In genomic region chr12:57133013-57133569, GRCh38 we compare ENCODE assay signal across 11 cellular contexts. TPM values are rescaled to one million over a fixed set of nuclear protein-coding genes. Genes with fewer than 3 reads are reported as not detected.
A peak's percentile ranks its signal among the peaks of the same experiment; 100 is the strongest.
DNase-seq lines count a peak whose midpoint lies in the region; ATAC-seq and TF ChIP-seq lines count a peak whose summit lies in the region.
"Had no signal": no experiment of that assay in that cellular context is flagged by ENCODE, and none has a peak within 500 bp of the region (broad histone marks: within the 10 kb centered on the region; RNA-seq: fewer than 3 reads in every experiment).

No MANE protein-coding gene starts in this region.

- no peak overlapping the region for H3K9ac ChIP-seq in parathyroid adenoma
- H3K9ac ChIP-seq: BLaER1 had no signal

- H3K79me2 ChIP-seq in ACC112 (ENCODE audit: control insufficient read depth, insufficient read depth, low read length, unreplicated experiment), result peaks cover 88% of the 10 kb centered on the region
- no peaks in the 10 kb centered on the region for H3K79me2 ChIP-seq in parathyroid adenoma

- H3K36me3 ChIP-seq in ACC112 (ENCODE audit: insufficient read depth, low read length) (no peaks in the 10 kb centered on the region), SJSA1 (peaks cover 40% of the 10 kb centered on the region), parathyroid adenoma (ENCODE audit: control insufficient read depth, insufficient read depth, low read length) (no peaks in the 10 kb centered on the region), mucosa of descending colon (ENCODE audit: low read depth) (no peaks in the 10 kb centered on the region)
- H3K36me3 ChIP-seq: BLaER1 had no signal

- H3K4me3 ChIP-seq in ACC112 (ENCODE audit: low read depth, low read length) (peak overlapping the region; percentile 97), SJSA1 (no peak overlapping the region), fibroblast of the aortic adventitia (ENCODE audit: low read depth, low read length) (peak overlapping the region; percentile 89), parathyroid adenoma (ENCODE audit: low read depth, low read length) (no peak overlapping the region), mucosa of descending colon (no peak overlapping the region)
- H3K4me3 ChIP-seq: BLaER1 had no signal

- ATAC-seq in mucosa of descending colon, result no peak

- H3K27ac ChIP-seq in ACC112 (ENCODE audit: low read depth, low read length) (peak overlapping the region; percentile 94), SJSA1 (peak overlapping the region; percentile 72), parathyroid adenoma (peak overlapping the region; percentile 16)
- H3K27ac ChIP-seq: BLaER1 had no signal

- peaks cover 73% of the 10 kb centered on the region for H3K4me1 ChIP-seq in ACC112 (ENCODE audit: control insufficient read depth, insufficient read depth, low read length, unreplicated experiment)
- H3K4me1 ChIP-seq in SJSA1 (replicated peaks), result peaks cover 70% of the 10 kb centered on the region
- H3K4me1 ChIP-seq in parathyroid adenoma, result no peaks in the 10 kb centered on the region
- peaks cover 15% of the 10 kb centered on the region for H3K4me1 ChIP-seq in mucosa of descending colon (ENCODE audit: low read depth)

- H2AFZ ChIP-seq in ACC112 (ENCODE audit: low read length, unreplicated experiment) (no peak overlapping the region), parathyroid adenoma (no peak overlapping the region)

- DNase-seq in SJSA1 (ENCODE audit: low read depth in 1 of 2, low spot score in 2 of 2) (peak; percentile 81 to 84), fibroblast of the aortic adventitia (ENCODE audit: low read depth) (peak; percentile 87), C1 segment of cervical spinal cord (lab: John Stamatoyannopoulos, UW) (no peak), NCI-H345 treated with DMSO at 0.1 percent for 48 hours (lab: John Stamatoyannopoulos, UW; ENCODE audit: unreplicated experiment) (no peak), mucosa of descending colon (no peak)
- DNase-seq in stimulated activated CD4-positive, alpha-beta T cell treated with anti-CD3 and anti-CD28 coated beads, Interleukin-4, amount 100 ng/mL, for 4 hours, result no peak
- DNase-seq: activated CD4-positive, alpha-beta T cell treated with anti-CD3 and anti-CD28 coated beads, Interleukin-2, amount 10 ng/mL, durations not matched to agents 24 days and 14 days; stimulated activated CD4-positive, alpha-beta T cell treated with anti-CD3 and anti-CD28 coated beads, Interleukin-4, amount 100 ng/mL, for 24 hours had no signal

- TF ChIP-seq CTCF in fibroblast of the aortic adventitia (IDR thresholded peaks at IDR 0.05; ENCODE audit: insufficient read depth, low read length), result no peak
- no peak for TF ChIP-seq CTCF in parathyroid adenoma (IDR thresholded peaks at IDR 0.05)
- no peak for TF ChIP-seq CTCF in mucosa of descending colon (IDR thresholded peaks at IDR 0.05)

- no peaks in the 10 kb centered on the region for H3K9me3 ChIP-seq in SJSA1 (replicated peaks)
- no peaks in the 10 kb centered on the region for H3K9me3 ChIP-seq in parathyroid adenoma (ENCODE audit: control insufficient read depth, low read length)
- no peaks in the 10 kb centered on the region for H3K9me3 ChIP-seq in mucosa of descending colon
- H3K9me3 ChIP-seq: BLaER1 had no signal

- intact Hi-C loops in mucosa of descending colon (cut with DNase I, micrococcal nuclease), result no loop called here

- H3K27me3 ChIP-seq in ACC112 (ENCODE audit: insufficient read depth, low read length) (no peaks in the 10 kb centered on the region), SJSA1 (replicated peaks) (no peaks in the 10 kb centered on the region), parathyroid adenoma (ENCODE audit: control insufficient read depth, insufficient read depth, low read length) (no peaks in the 10 kb centered on the region)

- H3K4me2 ChIP-seq in parathyroid adenoma (ENCODE audit: low read length), result no peak overlapping the region
- H3K4me2 ChIP-seq: BLaER1 had no signal

RNA-seq across cellular contexts. Expression of gene LRP1, which starts 4.8 kb away (rescaled TPM):
- total RNA-seq in SJSA1 (2014; rRNA removed; shearing (Covaris generic)), result 21.2 and 33.3 TPM in 2 replicates
- total RNA-seq in fibroblast of the aortic adventitia (ENCODE audit: low replicate concordance) (381 and 541 TPM in 2 replicates), mucosa of descending colon (100 to 1,000 TPM; 128 to 223 (median 148) TPM)

RNA-seq across cellular contexts. Expression of gene LRP1-AS, which starts 14.3 kb away (rescaled TPM):
- total RNA-seq in SJSA1 (2014; rRNA removed; shearing (Covaris generic)), result not detected in 2 replicates
- total RNA-seq in fibroblast of the aortic adventitia (ENCODE audit: low replicate concordance) (not detected in 2 replicates), mucosa of descending colon (not detected)
- total RNA-seq: activated CD4-positive, alpha-beta T cell treated with anti-CD3 and anti-CD28 coated beads, Interleukin-2, amount 10 ng/mL, durations not matched to agents 24 days and 14 days had no signal

RNA-seq across cellular contexts. Expression of gene STAT6, which starts 21.9 kb away (rescaled TPM):
- 29.9 and 34.0 TPM in 2 replicates for total RNA-seq in SJSA1 (2014; rRNA removed; shearing (Covaris generic))
- total RNA-seq in fibroblast of the aortic adventitia (ENCODE audit: low replicate concordance), result 89.0 and 102 TPM in 2 replicates
- total RNA-seq in mucosa of descending colon, result 100 to 1,000 TPM; 219 to 286 (median 281) TPM

RNA-seq across cellular contexts. Expression of gene NAB2, which starts 44.2 kb away (rescaled TPM):
- total RNA-seq in SJSA1 (2014; rRNA removed; shearing (Covaris generic)), result 21.6 and 22.2 TPM in 2 replicates
- 41.8 and 54.2 TPM in 2 replicates for total RNA-seq in fibroblast of the aortic adventitia (ENCODE audit: low replicate concordance)
- total RNA-seq in mucosa of descending colon, result 10 to 100 TPM in 1 of 3 donors, 1 to 10 TPM in 2; 2.6 to 29.3 (median 3.9) TPM

RNA-seq across cellular contexts. Expression of gene NEMP1, which starts 54.5 kb away (rescaled TPM):
- 31.5 and 40.3 TPM in 2 replicates for total RNA-seq in SJSA1 (2014; rRNA removed; shearing (Covaris generic))
- total RNA-seq in fibroblast of the aortic adventitia (ENCODE audit: low replicate concordance) (4.7 and 25.0 TPM in 2 replicates), mucosa of descending colon (10 to 100 TPM in 2 of 3 donors, 1 to 10 TPM in 1; 6.3 to 16.9 (median 10.2) TPM)

Comparison
In these comparisons a context has a peak if more than half of its experiments do, and no peak if none do; other contexts are left out.
1. H3K27ac ChIP-seq: peak in every context shown above with its lines; median percentile 94 in ACC112; 72 in SJSA1; 16 in parathyroid adenoma.
2. H3K4me3 ChIP-seq: peak in ACC112 (single experiment) and fibroblast of the aortic adventitia (single experiment); none in SJSA1 (single experiment), parathyroid adenoma (single experiment) and mucosa of descending colon (single experiment).
3. DNase-seq: peak in SJSA1 (2 of 2) and fibroblast of the aortic adventitia (single experiment); none in C1 segment of cervical spinal cord (0 of 14), stimulated activated CD4-positive, alpha-beta T cell treated with anti-CD3 and anti-CD28 coated beads, Interleukin-4, amount 100 ng/mL, for 4 hours (0 of 2), NCI-H345 treated with DMSO at 0.1 percent for 48 hours (single experiment) and mucosa of descending colon (0 of 3).